Comparison of ENCODE assay signal across 8 cellular contexts in the genomic region with DNA sequence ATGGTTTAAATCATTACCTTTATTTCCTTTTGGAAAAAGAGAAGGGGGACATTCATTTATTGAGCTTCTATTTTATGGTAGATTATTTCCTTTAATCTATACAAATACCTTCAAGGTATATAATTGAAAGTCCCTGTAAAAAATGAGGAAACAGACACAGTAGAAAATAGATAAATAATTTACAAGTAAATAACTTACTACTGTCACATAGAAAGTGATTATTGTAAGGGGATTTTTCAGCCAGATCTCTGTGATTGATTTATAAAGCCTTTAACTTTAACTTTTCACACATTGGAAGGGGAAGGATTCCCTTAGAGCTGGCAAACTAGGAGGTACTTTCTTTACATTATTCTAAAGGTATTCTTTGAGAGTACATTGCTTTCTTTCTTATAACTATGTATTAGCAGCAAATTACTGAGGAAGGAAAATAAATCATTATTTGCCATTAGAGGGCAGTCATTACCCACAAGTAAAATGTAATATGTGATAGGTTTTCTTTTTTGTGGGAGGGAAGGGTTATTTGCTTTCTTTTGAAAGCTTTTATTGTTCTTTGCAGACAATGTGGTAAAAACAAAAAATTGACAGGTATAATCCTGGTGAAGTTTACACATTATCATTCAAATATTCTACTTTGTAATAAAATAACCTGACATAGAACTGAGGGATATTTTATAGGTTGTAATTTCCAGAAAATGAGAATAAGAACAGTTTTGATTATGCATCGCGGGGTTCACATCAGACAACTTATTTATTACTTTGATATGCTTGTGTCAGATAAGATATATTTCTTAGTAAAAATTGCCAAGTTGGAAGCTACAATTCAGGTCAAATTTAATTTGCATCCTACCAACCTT. TPM values are rescaled to one million over a fixed set of nuclear protein-coding genes. Genes with fewer than 3 reads are reported as not detected.
A peak's percentile ranks its signal among the peaks of the same experiment; 100 is the strongest.
DNase-seq lines count a peak whose midpoint lies in the region; ATAC-seq, FAIRE-seq and TF ChIP-seq lines count a peak whose summit lies in the region.

No MANE protein-coding gene starts in this region.

- no peaks in the 10 kb centered on the region for H3K4me1 ChIP-seq in colonic mucosa

- intact Hi-C loops in colonic mucosa (cut with DNase I) = loop anchor here (2.0 kb wide), 1 partner anchor 219 kb away; no protein-coding TSS in a partner anchor

- H3K9me3 Mint-ChIP-seq in nephron progenitor cell = no peaks in the 10 kb centered on the region

- no peaks in the 10 kb centered on the region for H3K36me3 Mint-ChIP-seq in nephron progenitor cell (ENCODE audit: low read depth)

- TF ChIP-seq POLR2A in H54 (IDR thresholded peaks at IDR 0.05; ENCODE audit: low read depth, low read length) = no peak

- no peaks in the 10 kb centered on the region for H3K9me3 ChIP-seq in colonic mucosa

- H3K4me3 ChIP-seq in colonic mucosa = no peak overlapping the region

- DNase-seq in GM10266 (ENCODE audit: extremely low spot score) = peak; percentile 21
- peak; percentile 7 for DNase-seq in NCI-H774 (lab: John Stamatoyannopoulos, UW)
- DNase-seq in colonic mucosa = no peak
- DNase-seq in nephron progenitor cell = no peak
- no peak for DNase-seq in activated effector memory CD4-positive, alpha-beta T cell treated with Interleukin-2 at 50 U/mL for 16 hours
- no peak for DNase-seq in H54 (ENCODE audit: insufficient read length, low spot score)

- no peak overlapping the region for H3K27ac Mint-ChIP-seq in nephron progenitor cell

- peak; percentile 39 for ATAC-seq in HG02938 (IDR thresholded peaks at IDR 0.05; ENCODE audit: unreplicated experiment)

- H3K9ac ChIP-seq in colonic mucosa (ENCODE audit: low read depth in 2 of 2, low read length in 2 of 2) = no peak overlapping the region

- H3K27me3 ChIP-seq in colonic mucosa = no peaks in the 10 kb centered on the region

- FAIRE-seq in A204.1 (lab: Jason Lieb, UNC) (peak; percentile 97), H54 (lab: Jason Lieb, UNC) (no peak)

- TF ChIP-seq CTCF in GM10266 (IDR thresholded peaks at IDR 0.05; ENCODE audit: control insufficient read depth, insufficient read depth, low read depth, missing control alignments) = peak; percentile 49
- peak; percentile 29 for TF ChIP-seq CTCF in colonic mucosa (IDR thresholded peaks at IDR 0.05)
- TF ChIP-seq CTCF in nephron progenitor cell (IDR thresholded peaks at IDR 0.05) = peak; percentile 35

- no peaks in the 10 kb centered on the region for H3K36me3 ChIP-seq in colonic mucosa

- no peak overlapping the region for H3K4me3 Mint-ChIP-seq in nephron progenitor cell

- no peaks in the 10 kb centered on the region for H3K4me1 Mint-ChIP-seq in nephron progenitor cell

- H3K27me3 Mint-ChIP-seq in nephron progenitor cell (ENCODE audit: low read depth, poor library complexity) = peaks cover 4% of the 10 kb centered on the region

- no peak overlapping the region for H3K27ac ChIP-seq in colonic mucosa

RNA-seq across cellular contexts. Expression of gene RPE, which starts 24.8 kb away (rescaled TPM):
- 10 to 100 TPM; 47.5 to 71.6 TPM for total RNA-seq in colonic mucosa

Comparison
In these comparisons a context has a peak if more than half of its experiments do, and no peak if none do; other contexts are left out.
1. DNase-seq: peak in GM10266 (single experiment) and NCI-H774 (single experiment); none in colonic mucosa (single experiment), nephron progenitor cell (single experiment), activated effector memory CD4-positive, alpha-beta T cell treated with Interleukin-2 at 50 U/mL for 16 hours (single experiment) and H54 (single experiment).
2. Peak in every context shown above with its lines, with median percentiles within 50 percentile points of each other: CTCF ChIP-seq.